In the genomic region with DNA sequence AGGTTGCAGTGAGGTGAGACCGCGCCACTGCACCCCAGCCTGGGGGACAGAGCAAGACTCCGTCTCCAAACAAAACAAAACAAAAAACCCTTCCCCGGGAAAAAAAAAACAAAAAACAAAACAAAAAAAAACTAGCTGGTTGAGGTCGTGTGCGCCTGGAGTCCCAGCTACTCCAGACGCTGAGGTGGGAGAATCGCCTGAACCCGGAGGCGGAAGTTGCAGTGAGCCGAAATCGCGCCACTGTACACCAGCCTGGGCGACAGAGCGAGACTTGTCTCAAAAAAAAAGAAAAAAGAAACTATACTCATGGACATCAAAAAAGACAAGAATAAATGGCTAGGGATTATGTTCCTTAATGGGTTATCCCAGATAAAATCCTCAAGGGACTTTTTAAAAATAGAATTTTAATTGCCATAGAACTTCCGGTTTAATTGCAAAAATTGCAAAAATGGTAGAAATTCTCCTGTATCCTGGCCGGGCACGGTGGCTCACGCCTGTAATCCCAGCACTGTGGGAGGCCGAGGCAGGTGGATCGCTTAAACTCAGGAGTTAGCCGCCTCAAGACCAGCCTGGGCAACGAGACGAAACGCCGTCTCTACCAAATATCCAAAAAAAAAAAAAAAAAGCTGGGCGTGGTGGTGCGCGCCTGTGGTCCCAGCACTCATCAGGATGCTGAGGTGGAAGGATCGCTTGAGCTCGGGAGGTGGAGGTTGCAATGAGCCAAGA, we compare ENCODE assay signal across 28 cellular contexts.
"Had no signal": no experiment of that assay in that cellular context is flagged by ENCODE, and none has a peak within 500 bp of the region (broad histone marks: within the 10 kb centered on the region; RNA-seq: fewer than 3 reads in every experiment).

No MANE protein-coding gene starts in this region.

- H3K36me3 ChIP-seq: MG63, Peyer's patch, SJSA1 had no signal

- H3K9me3 ChIP-seq: MG63, Peyer's patch, SJSA1, SK-N-SH had no signal

- DNase-seq: activated CD4-positive, alpha-beta T cell treated with anti-CD3 and anti-CD28 coated beads, Interleukin-2, amount 10 ng/mL, durations not matched to agents 24 days and 14 days; activated CD4-positive, alpha-beta T cell treated with anti-CD3 and anti-CD28 coated beads, Interleukin-2, amount 50 U/mL, for 4 hours; activated CD8-positive, alpha-beta T cell treated with anti-CD3 and anti-CD28 coated beads for 36 hours; activated effector memory CD4-positive, alpha-beta T cell treated with anti-CD3 and anti-CD28 coated beads, Interleukin-2, amount 50 U/mL, for 16 hours; activated naive CD4-positive, alpha-beta T cell treated with Interleukin-2 at 50 U/mL for 16 hours; activated T-cell treated with anti-CD3 and anti-CD28 coated beads, Interleukin-2, amount 50 U/mL, for 1 hour; activated T-cell treated with anti-CD3 and anti-CD28 coated beads, Interleukin-2, amount 50 U/mL, for 72 hours; anterior cingulate cortex; caudate nucleus; Kasumi-1; KG1; MG63; NCI-H1048; NCI-H1105 treated with DMSO at 0.1 percent for 48 hours; NCI-H1436; NCI-H1694; NCI-H1930; NCI-H2081 treated with DMSO at 0.1 percent for 48 hours; NCI-H226; NCI-H446 treated with DMSO at 0.1 percent for 48 hours; NCI-H524; NCI-H69; PC-3; Peyer's patch; RPMI8226; SHP77 treated with DMSO at 0.1 percent for 48 hours; SK-N-SH had no signal

- H3K4me1 ChIP-seq: SJSA1 had no signal

- H3K27ac ChIP-seq: Peyer's patch, SJSA1 had no signal

- H3K27me3 ChIP-seq: MG63, Peyer's patch, SJSA1 had no signal

- H3K4me3 ChIP-seq: MG63, Peyer's patch, SJSA1 had no signal
